Comparison of ENCODE assay signal across 8 cellular contexts in the genomic region with DNA sequence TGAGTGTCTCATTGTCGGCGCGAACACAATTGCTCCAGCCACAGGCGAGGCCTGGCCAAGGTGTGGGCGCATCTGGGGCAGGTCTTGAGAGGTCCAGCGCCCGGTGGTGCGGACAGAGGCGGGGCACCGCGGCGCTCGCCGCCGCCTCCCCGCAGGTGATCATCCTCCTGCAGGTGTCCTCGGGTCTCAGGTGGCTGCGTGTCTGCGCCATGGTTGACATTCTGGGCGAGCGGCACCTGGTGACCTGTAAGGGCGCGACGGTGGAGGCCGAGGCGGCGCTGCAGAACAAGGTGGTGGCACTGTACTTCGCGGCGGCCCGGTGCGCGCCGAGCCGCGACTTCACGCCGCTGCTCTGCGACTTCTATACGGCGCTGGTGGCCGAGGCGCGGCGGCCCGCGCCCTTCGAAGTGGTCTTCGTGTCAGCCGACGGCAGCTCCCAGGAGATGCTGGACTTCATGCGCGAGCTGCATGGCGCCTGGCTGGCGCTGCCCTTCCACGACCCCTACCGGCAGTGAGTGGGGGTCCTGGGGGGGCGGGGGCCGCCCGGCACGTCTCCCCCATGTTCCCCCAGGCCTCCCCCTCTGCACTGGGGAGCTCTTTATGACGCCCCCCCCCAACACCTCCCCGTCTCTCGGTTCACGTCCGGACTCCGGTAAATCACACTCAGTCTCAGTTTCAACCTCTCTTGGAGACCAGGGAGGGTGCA. TPM values are rescaled to one million over a fixed set of nuclear protein-coding genes. Genes with fewer than 3 reads are reported as not detected.
A peak's percentile ranks its signal among the peaks of the same experiment; 100 is the strongest.
DNase-seq lines count a peak whose midpoint lies in the region; ATAC-seq and TF ChIP-seq lines count a peak whose summit lies in the region.

No MANE protein-coding gene starts in this region.

- H3K9me3 Mint-ChIP-seq in Caco-2 (ENCODE audit: unreplicated experiment) (no peaks in the 10 kb centered on the region), endodermal cell (no peaks in the 10 kb centered on the region), nephron progenitor cell (peaks cover 8% of the 10 kb centered on the region)

- 11 to 20% methylated on average over 10 to 67 of the region's 67 CpGs for WGBS in endodermal cell (ENCODE audit: insufficient coverage in 1 of 2, insufficient read length in 1 of 2), 2 experiments

- H3F3A ChIP-seq in PC-9 (ENCODE audit: insufficient read depth, low read depth) = peaks cover 13% of the 10 kb centered on the region

- no peaks in the 10 kb centered on the region for H3K79me2 ChIP-seq in PC-9 (ENCODE audit: low read depth)

- H2AFZ ChIP-seq in PC-9 = peak overlapping the region; percentile 90

- no peak overlapping the region for H3K27ac Mint-ChIP-seq in Caco-2 (ENCODE audit: unreplicated experiment)
- no peak overlapping the region for H3K27ac Mint-ChIP-seq in endodermal cell
- H3K27ac Mint-ChIP-seq in nephron progenitor cell = no peak overlapping the region

- ATAC-seq in HG03139 (IDR thresholded peaks at IDR 0.05; ENCODE audit: unreplicated experiment) (no peak), GM21825 (IDR thresholded peaks at IDR 0.05; ENCODE audit: unreplicated experiment) (no peak), GM18498 (IDR thresholded peaks at IDR 0.05; ENCODE audit: unreplicated experiment) (no peak)

- H3K4me3 Mint-ChIP-seq in Caco-2 (ENCODE audit: unreplicated experiment) (peak overlapping the region; percentile 80), endodermal cell (peak overlapping the region; percentile 64), nephron progenitor cell (peak overlapping the region; percentile 74)

- H4K20me1 ChIP-seq in PC-9 (ENCODE audit: insufficient read depth) = no peaks in the 10 kb centered on the region

- H3K4me2 ChIP-seq in PC-9 = peak overlapping the region; percentile 74

- no peak overlapping the region for H3K9ac ChIP-seq in endodermal cell (ENCODE audit: extremely low read depth, low read length, poor library complexity, severe bottlenecking)

- H3K27me3 Mint-ChIP-seq in Caco-2 (ENCODE audit: insufficient read depth, unreplicated experiment) (no peaks in the 10 kb centered on the region), endodermal cell (ENCODE audit: insufficient read depth) (peaks cover 91% of the 10 kb centered on the region), nephron progenitor cell (ENCODE audit: low read depth, poor library complexity) (peaks cover 80% of the 10 kb centered on the region)

- peak; percentile 64 to 67 for DNase-seq in Caco-2
- DNase-seq in PC-9 = peak in 1 of 2 experiments; percentile 56
- no peak for DNase-seq in endodermal cell
- peak; percentile 41 for DNase-seq in nephron progenitor cell
- DNase-seq in NCI-H510A treated with DMSO at 0.1 percent for 48 hours (lab: John Stamatoyannopoulos, UW) = no peak

- H3K9me3 ChIP-seq in Caco-2 (no peaks in the 10 kb centered on the region), PC-9 (ENCODE audit: insufficient read depth, low read depth) (no peaks in the 10 kb centered on the region), endodermal cell (ENCODE audit: control insufficient read depth, low read length) (no peaks in the 10 kb centered on the region)

- H3K27ac ChIP-seq in PC-9 (no peak overlapping the region), endodermal cell (ENCODE audit: low read depth, low read length) (no peak overlapping the region)

- TF ChIP-seq CTCF in Caco-2 (IDR thresholded peaks at IDR 0.05; ENCODE audit: insufficient read depth in 1 of 2, low read depth in 1 of 2, low read length in 1 of 2, severe bottlenecking in 1 of 2, unreplicated experiment in 1 of 2) (peak in 1 of 2 experiments; percentile 25), PC-9 (conservative IDR thresholded peaks at IDR 0.05) (no peak), endodermal cell (conservative IDR thresholded peaks at IDR 0.05) (peak; percentile 26), nephron progenitor cell (IDR thresholded peaks at IDR 0.05) (no peak)

- H3K4me1 ChIP-seq in Caco-2 = peaks cover 5% of the 10 kb centered on the region; the same call in 1 of the 2 replicates
- H3K4me1 ChIP-seq in PC-9 (replicated peaks; ENCODE audit: insufficient read depth) = peaks cover 26% of the 10 kb centered on the region
- no peaks in the 10 kb centered on the region for H3K4me1 ChIP-seq in endodermal cell (ENCODE audit: control insufficient read depth, insufficient read depth, low read length)

- peaks cover 12% of the 10 kb centered on the region for H3K4me1 Mint-ChIP-seq in Caco-2 (ENCODE audit: low read depth, unreplicated experiment)
- H3K4me1 Mint-ChIP-seq in endodermal cell = peaks cover 11% of the 10 kb centered on the region
- peaks cover 38% of the 10 kb centered on the region for H3K4me1 Mint-ChIP-seq in nephron progenitor cell

- H3K36me3 Mint-ChIP-seq in Caco-2 (ENCODE audit: insufficient read depth, unreplicated experiment) (peaks cover 5% of the 10 kb centered on the region), endodermal cell (ENCODE audit: low read depth) (no peaks in the 10 kb centered on the region), nephron progenitor cell (ENCODE audit: low read depth) (no peaks in the 10 kb centered on the region)

- H3K27me3 ChIP-seq in Caco-2 (replicated peaks; ENCODE audit: control insufficient read depth, insufficient read depth, low read length) (no peaks in the 10 kb centered on the region), PC-9 (ENCODE audit: insufficient read depth, low read depth) (no peaks in the 10 kb centered on the region), endodermal cell (ENCODE audit: control insufficient read depth, insufficient read depth, low read length, poor library complexity, severe bottlenecking) (peaks cover 85% of the 10 kb centered on the region)

- H3K4me3 ChIP-seq in Caco-2 (ENCODE audit: low read depth, low read length) (peak overlapping the region; percentile 65), PC-9 (peak overlapping the region; percentile 63), endodermal cell (ENCODE audit: low read length) (peak overlapping the region; percentile 76)

- CTCF ChIA-PET in Caco-2 (lab: Charles Lee) (interaction anchor here (0.7 kb wide), 1 partner anchor 255 kb away, joined by 4 read pairs; no protein-coding TSS in a partner anchor), PC-9 (lab: Charles Lee) (interaction anchor here (0.5 to 0.6 kb wide), 3 partner anchors 67 to 821 kb away, joined by 3 to 8 read pairs (median 3); no protein-coding TSS in a partner anchor)

- BruUV-seq in Caco-2 (replicated peaks; lab: Mats Ljungman, UMichigan) (no TSS peak), PC-9 (replicated peaks; lab: Mats Ljungman, UMichigan) (no TSS peak)

- POLR2A ChIA-PET in Caco-2 (lab: Charles Lee) = interaction anchor here (0.7 kb wide), 1 partner anchor 73 kb away, joined by 4 read pairs; no protein-coding TSS in a partner anchor
- POLR2A ChIA-PET in PC-9 (lab: Charles Lee; ENCODE audit: unreplicated experiment) = interaction anchor here (0.5 to 0.6 kb wide), 3 partner anchors 147 to 362 kb away, joined by 3 to 12 read pairs (median 6); a partner anchor contains a TSS

- intact Hi-C loops in Caco-2 (cut with micrococcal nuclease; ENCODE audit: unreplicated experiment) = loop anchor here (10.0 kb wide), 1 partner anchor 51 kb away; no protein-coding TSS in a partner anchor
- intact Hi-C loops in PC-9 (cut with micrococcal nuclease; ENCODE audit: unreplicated experiment) = loop anchor here (1.0 to 2.0 kb wide), 3 partner anchors 43 to 255 kb away; no protein-coding TSS in a partner anchor

- no peaks in the 10 kb centered on the region for H3K36me3 ChIP-seq in Caco-2 (ENCODE audit: control insufficient read depth, insufficient read depth, low read length)
- H3K36me3 ChIP-seq in PC-9 (ENCODE audit: low read depth) = no peaks in the 10 kb centered on the region
- no peaks in the 10 kb centered on the region for H3K36me3 ChIP-seq in endodermal cell (ENCODE audit: control insufficient read depth, insufficient read depth, low read length)

- H3K9me2 ChIP-seq in PC-9 (ENCODE audit: insufficient read depth) = no peaks in the 10 kb centered on the region

RNA-seq across cellular contexts. Expression of a gene that starts 0.4 kb away (rescaled TPM):
- total RNA-seq in Caco-2 (2022) = 0.52 and 0.60 TPM in 2 replicates
- total RNA-seq in PC-9 (2021) = 5.5 and 8.7 TPM in 2 replicates
- not detected for total RNA-seq in endodermal cell
- polyA plus RNA-seq in endodermal cell (2013, experiment 1 of 2) = not detected
- polyA plus RNA-seq in endodermal cell (2013, experiment 2 of 2) = not detected

Comparison
In these comparisons a context has a peak if more than half of its experiments do, and no peak if none do; other contexts are left out.
1. DNase-seq: peak in Caco-2 (2 of 2) and nephron progenitor cell (single experiment); none in endodermal cell (single experiment) and NCI-H510A treated with DMSO at 0.1 percent for 48 hours (single experiment).
2. Peak in every context shown above with its lines, with median percentiles within 50 percentile points of each other: H3K4me3 ChIP-seq and H3K4me3 Mint-ChIP-seq.